ENCODE assay signal across 11 cellular contexts in genomic region chr2:12787891-12788783, GRCh38.
DNase-seq lines count a peak whose midpoint lies in the region; ATAC-seq and TF ChIP-seq lines count a peak whose summit lies in the region.
"Had no signal": no experiment of that assay in that cellular context is flagged by ENCODE, and none has a peak within 500 bp of the region (broad histone marks: within the 10 kb centered on the region; RNA-seq: fewer than 3 reads in every experiment).

No MANE protein-coding gene starts in this region.

- H4K20me1 ChIP-seq in PC-3 (ENCODE audit: low read length), result no peaks in the 10 kb centered on the region

- peaks cover 6% of the 10 kb centered on the region for H3K9me3 Mint-ChIP-seq in mesothelial cell of epicardium
- H3K9me3 Mint-ChIP-seq: natural killer cell treated with Interleukin-12 subunit alpha and Interleukin-12 subunit beta and Interleukin-15 and Interleukin-18, amount 100 ng/mL, for 72 hours had no signal

- no peak overlapping the region for H3K4me3 ChIP-seq in PC-3 (ENCODE audit: low read length)
- H3K4me3 ChIP-seq in esophagus squamous epithelium, result peak overlapping the region in 1 of 4 donors; percentile 4
- no peak overlapping the region for H3K4me3 ChIP-seq in urinary bladder (ENCODE audit: low read depth, low read length)
- H3K4me3 ChIP-seq in H7 (ENCODE audit: insufficient read depth, low read depth, low read length), result no peak overlapping the region

- H3K79me2 ChIP-seq in PC-3 (ENCODE audit: low read length), result no peaks in the 10 kb centered on the region

- H3K36me3 ChIP-seq in PC-3 (ENCODE audit: low read depth, low read length), result no peaks in the 10 kb centered on the region
- no peaks in the 10 kb centered on the region for H3K36me3 ChIP-seq in esophagus squamous epithelium
- H3K36me3 ChIP-seq in urinary bladder (ENCODE audit: insufficient read depth), result no peaks in the 10 kb centered on the region
- H3K36me3 ChIP-seq in H7 (replicated peaks; ENCODE audit: control insufficient read depth, insufficient read depth, low read length), result no peaks in the 10 kb centered on the region

- TF ChIP-seq POLR2A in esophagus squamous epithelium (IDR thresholded peaks at IDR 0.05), result no peak

- no peaks in the 10 kb centered on the region for H3K4me1 Mint-ChIP-seq in mesothelial cell of epicardium

- H3K9me3 ChIP-seq in PC-3 (ENCODE audit: low read length) (peaks cover 5% of the 10 kb centered on the region; the same call in 1 of the 2 replicates), esophagus squamous epithelium (no peaks in the 10 kb centered on the region)

- H3K27ac Mint-ChIP-seq in mesothelial cell of epicardium, result peak overlapping the region; percentile 17
- H3K27ac Mint-ChIP-seq: activated CD8-positive, alpha-beta T cell treated with anti-CD3 and anti-CD28 coated beads for 36 hours; natural killer cell treated with Interleukin-12 subunit alpha and Interleukin-12 subunit beta and Interleukin-15 and Interleukin-18, amount 100 ng/mL, for 72 hours had no signal

- H2AFZ ChIP-seq in PC-3 (ENCODE audit: low read length), result no peak overlapping the region

- H3K27me3 ChIP-seq in PC-3 (ENCODE audit: low read length), result no peaks in the 10 kb centered on the region
- peaks cover 0 to 4% (median 0%) of the 10 kb centered on the region in 4 donors for H3K27me3 ChIP-seq in esophagus squamous epithelium
- no peaks in the 10 kb centered on the region for H3K27me3 ChIP-seq in H7 (ENCODE audit: control insufficient read depth, insufficient read depth, low read length)

- BruUV-seq in PC-3 (replicated peaks; lab: Mats Ljungman, UMichigan), result no TSS peak

- no peaks in the 10 kb centered on the region for H3K27me3 Mint-ChIP-seq in mesothelial cell of epicardium (ENCODE audit: low read depth)

- no peaks in the 10 kb centered on the region for H3F3A ChIP-seq in PC-3 (ENCODE audit: low read length, unreplicated experiment)

- H3K4me2 ChIP-seq in PC-3 (ENCODE audit: low read length), result no peak overlapping the region

- peaks cover 4% of the 10 kb centered on the region; the same call in 1 of the 2 replicates for H3K4me1 ChIP-seq in PC-3 (ENCODE audit: insufficient read depth, low read length)
- H3K4me1 ChIP-seq in esophagus squamous epithelium, result peaks cover 0 to 12% (median 4%) of the 10 kb centered on the region in 3 donors
- H3K4me1 ChIP-seq in urinary bladder (ENCODE audit: insufficient read depth), result no peaks in the 10 kb centered on the region

- 41 to 60% methylated on average over 7 of the region's 7 CpGs for WGBS in esophagus squamous epithelium, 2 donors
- WGBS in urinary bladder, result 19% methylated on average over 7 of the region's 7 CpGs

- no peaks in the 10 kb centered on the region for H3K36me3 Mint-ChIP-seq in mesothelial cell of epicardium

- POLR2A ChIA-PET in PC-3 (lab: Charles Lee; ENCODE audit: unreplicated experiment), result no interaction called here

- no peak overlapping the region for H3K4me3 Mint-ChIP-seq in mesothelial cell of epicardium
- H3K4me3 Mint-ChIP-seq: activated CD8-positive, alpha-beta T cell treated with anti-CD3 and anti-CD28 coated beads for 36 hours; natural killer cell treated with Interleukin-12 subunit alpha and Interleukin-12 subunit beta and Interleukin-15 and Interleukin-18, amount 100 ng/mL, for 72 hours had no signal

- H3K9ac ChIP-seq in PC-3 (ENCODE audit: low read length), result no peak overlapping the region

- H3K27ac ChIP-seq in PC-3 (ENCODE audit: low read length), result no peak overlapping the region
- H3K27ac ChIP-seq in esophagus squamous epithelium, result peak overlapping the region in 3 of 4 donors; percentile 58 to 72 (median 72)
- H3K27ac ChIP-seq in urinary bladder (ENCODE audit: low read depth), result peak overlapping the region; percentile 34

- DNase-seq in PC-3 (peak; percentile 49), esophagus squamous epithelium (lab: John Stamatoyannopoulos, UW) (no peak), mesothelial cell of epicardium (ENCODE audit: low spot score in 2 of 2, unreplicated experiment in 2 of 2) (no peak), NCI-H748 (lab: John Stamatoyannopoulos, UW; ENCODE audit: unreplicated experiment) (no peak), H7 (no peak)
- DNase-seq: activated CD8-positive, alpha-beta T cell treated with anti-CD3 and anti-CD28 coated beads for 36 hours; head of caudate nucleus; NCI-H526 had no signal

- ATAC-seq in PC-3 (peak; percentile 49), HG02571 (IDR thresholded peaks at IDR 0.05; ENCODE audit: unreplicated experiment) (no peak)
- ATAC-seq: activated CD8-positive, alpha-beta T cell treated with anti-CD3 and anti-CD28 coated beads for 36 hours; natural killer cell treated with Interleukin-12 subunit alpha and Interleukin-12 subunit beta and Interleukin-15 and Interleukin-18, amount 100 ng/mL, for 72 hours had no signal

- TF ChIP-seq CTCF in PC-3 (conservative IDR thresholded peaks at IDR 0.05; ENCODE audit: low read depth, low read length) (no peak), esophagus squamous epithelium (IDR thresholded peaks at IDR 0.05) (no peak), mesothelial cell of epicardium (IDR thresholded peaks at IDR 0.05; ENCODE audit: unreplicated experiment) (no peak)

- H3K9me2 ChIP-seq in PC-3 (replicated peaks; ENCODE audit: low read length), result no peaks in the 10 kb centered on the region

- intact Hi-C loops in PC-3 (cut with micrococcal nuclease), result no loop called here
- intact Hi-C loops in esophagus squamous epithelium (cut with DNase I), result no loop called here

- CTCF ChIA-PET in PC-3 (lab: Charles Lee), result no interaction called here
